14 cellular contexts compared by ENCODE assay signal in genomic region chr5:143542798-143543144, GRCh38.
DNase-seq lines count a peak whose midpoint lies in the region; ATAC-seq and TF ChIP-seq lines count a peak whose summit lies in the region.
"Had no signal": no experiment of that assay in that cellular context is flagged by ENCODE, and none has a peak within 500 bp of the region (broad histone marks: within the 10 kb centered on the region; RNA-seq: fewer than 3 reads in every experiment).

No MANE protein-coding gene starts in this region.

- H2AFZ ChIP-seq in SK-N-SH (ENCODE audit: low read depth) = 0 out of 2 replicates have a peak overlapping the region, but pooled peaks have one; percentile 16
- H2AFZ ChIP-seq in smooth muscle cell (ENCODE audit: low read depth) = no peak overlapping the region

- DNase-seq in HFFc6 = no peak
- DNase-seq in SK-N-SH = no peak
- DNase-seq in fibroblast of villous mesenchyme (ENCODE audit: low read depth) = peak; percentile 65
- DNase-seq in smooth muscle cell (lab: John Stamatoyannopoulos, UW; ENCODE audit: unreplicated experiment) = no peak
- DNase-seq in stimulated activated naive B cell treated with anti-CD40 and anti-IgM and Interleukin-4, amounts not matched to agents 10 μg/mL and 1 μg/mL and 100 μg/mL, for 72 hours = no peak
- DNase-seq: CD8-positive, alpha-beta T cell; DND-41; GDM1; NCI-H2029; NCI-H526; Right ventricle myocardium superior had no signal

- H3K4me2 ChIP-seq in SK-N-SH (no peak overlapping the region), smooth muscle cell (peak overlapping the region; percentile 60)

- TF ChIP-seq EP300 in SK-N-SH (IDR thresholded peaks at IDR 0.05; ENCODE audit: borderline replicate concordance in 1 of 2, low read depth in 1 of 2, low read length in 1 of 2) = no peak

- H4K20me1 ChIP-seq in SK-N-SH (ENCODE audit: insufficient read depth) (no peaks in the 10 kb centered on the region), smooth muscle cell (ENCODE audit: low read depth) (no peaks in the 10 kb centered on the region)

- H3K9ac ChIP-seq in SK-N-SH = no peak overlapping the region
- H3K9ac ChIP-seq in smooth muscle cell (ENCODE audit: low read depth) = no peak overlapping the region

- peaks cover 56% of the 10 kb centered on the region for H3K4me1 Mint-ChIP-seq in HFFc6 (ENCODE audit: low read depth)
- H3K4me1 Mint-ChIP-seq in stimulated activated naive B cell treated with anti-CD40 and anti-IgM and Interleukin-4, amounts not matched to agents 10 μg/mL and 1 μg/mL and 100 μg/mL, for 72 hours = no peaks in the 10 kb centered on the region
- H3K4me1 Mint-ChIP-seq: IgD-negative memory B cell had no signal

- no peak for TF ChIP-seq RAD21 in SK-N-SH (IDR thresholded peaks at IDR 0.05; ENCODE audit: low read length)

- H3K4me3 ChIP-seq in SK-N-SH (ENCODE audit: low read depth in 2 of 2, low read length in 1 of 2) (no peak overlapping the region), fibroblast of villous mesenchyme (ENCODE audit: low read depth, low read length) (no peak overlapping the region), smooth muscle cell (no peak overlapping the region)

- CTCF ChIA-PET in SK-N-SH (lab: Yijun Ruan, JAX) = no interaction called here

- H3K4me1 ChIP-seq in SK-N-SH (ENCODE audit: control insufficient read depth in 1 of 2, insufficient read depth in 2 of 2, low read depth in 1 of 2, low read length in 1 of 2) = peaks cover 0 to 20% of the 10 kb centered on the region in 2 experiments; a peak in 2 of 4 replicates
- H3K4me1 ChIP-seq in smooth muscle cell (ENCODE audit: low read depth) = peaks cover 12% of the 10 kb centered on the region

- POLR2A ChIA-PET in SK-N-SH (lab: Yijun Ruan, JAX) = no interaction called here

- H3K36me3 ChIP-seq in SK-N-SH (replicated peaks in 1 of 2; ENCODE audit: control insufficient read depth in 1 of 2, insufficient read depth in 2 of 2, low read length in 1 of 2) (no peaks in the 10 kb centered on the region), smooth muscle cell (ENCODE audit: low read depth) (no peaks in the 10 kb centered on the region)

- ATAC-seq in stimulated activated naive B cell treated with anti-CD40 and anti-IgM and Interleukin-4, amounts not matched to agents 10 μg/mL and 1 μg/mL and 100 μg/mL, for 72 hours (replicated peaks) = no peak
- ATAC-seq in GM21367 (IDR thresholded peaks at IDR 0.05; ENCODE audit: unreplicated experiment) (no peak), HG02678 (IDR thresholded peaks at IDR 0.05; ENCODE audit: unreplicated experiment) (no peak)
- ATAC-seq: CD8-positive, alpha-beta T cell had no signal

- H3K27ac ChIP-seq in SK-N-SH (ENCODE audit: low read depth in 2 of 2, low read length in 1 of 2) (peak overlapping the region in 1 of 2 experiments; percentile 80; a peak in 2 of 4 replicates), smooth muscle cell (ENCODE audit: low read depth) (peak overlapping the region; percentile 75)

- H3K9me3 Mint-ChIP-seq in HFFc6 = peaks cover 20% of the 10 kb centered on the region
- H3K9me3 Mint-ChIP-seq in stimulated activated naive B cell treated with anti-CD40 and anti-IgM and Interleukin-4, amounts not matched to agents 10 μg/mL and 1 μg/mL and 100 μg/mL, for 72 hours = peaks cover 2 to 5% of the 10 kb centered on the region in 2 donors

- no peaks in the 10 kb centered on the region for H3K9me2 ChIP-seq in SK-N-SH

- WGBS in SK-N-SH (ENCODE audit: low lambda C conversion rate) = 89% methylated on average over 3 of the region's 3 CpGs
- WGBS in smooth muscle cell (ENCODE audit: low lambda C conversion rate) = 24% methylated on average over 3 of the region's 3 CpGs

- TF ChIP-seq CTCF in HFFc6 (IDR thresholded peaks at IDR 0.05) = no peak
- TF ChIP-seq CTCF in SK-N-SH (IDR thresholded peaks at IDR 0.05) = no peak
- no peak for TF ChIP-seq CTCF in fibroblast of villous mesenchyme (IDR thresholded peaks at IDR 0.05; ENCODE audit: insufficient read depth, low read depth, low read length)
- TF ChIP-seq CTCF in smooth muscle cell (IDR thresholded peaks at IDR 0.05; ENCODE audit: borderline replicate concordance, insufficient read depth, poor library complexity, severe bottlenecking) = no peak

- H3F3A ChIP-seq in SK-N-SH (replicated peaks; ENCODE audit: insufficient read depth) (peaks cover 31% of the 10 kb centered on the region), smooth muscle cell (ENCODE audit: low read depth) (peaks cover 10% of the 10 kb centered on the region)

- H3K27me3 Mint-ChIP-seq in HFFc6 (ENCODE audit: insufficient read depth) = no peaks in the 10 kb centered on the region
- H3K27me3 Mint-ChIP-seq in stimulated activated naive B cell treated with anti-CD40 and anti-IgM and Interleukin-4, amounts not matched to agents 10 μg/mL and 1 μg/mL and 100 μg/mL, for 72 hours = no peaks in the 10 kb centered on the region
- H3K27me3 Mint-ChIP-seq: IgD-negative memory B cell had no signal

- H3K79me2 ChIP-seq in SK-N-SH (ENCODE audit: insufficient read depth) (no peaks in the 10 kb centered on the region), smooth muscle cell (ENCODE audit: low read depth) (no peaks in the 10 kb centered on the region)

- peaks cover 37% of the 10 kb centered on the region for H3K36me3 Mint-ChIP-seq in HFFc6 (ENCODE audit: low read depth)
- no peaks in the 10 kb centered on the region for H3K36me3 Mint-ChIP-seq in stimulated activated naive B cell treated with anti-CD40 and anti-IgM and Interleukin-4, amounts not matched to agents 10 μg/mL and 1 μg/mL and 100 μg/mL, for 72 hours
- H3K36me3 Mint-ChIP-seq: CD8-positive, alpha-beta T cell; IgD-negative memory B cell had no signal

- H3K27me3 ChIP-seq in SK-N-SH (ENCODE audit: insufficient read depth) (no peaks in the 10 kb centered on the region), smooth muscle cell (ENCODE audit: low read depth) (no peaks in the 10 kb centered on the region)

- peaks cover 8% of the 10 kb centered on the region; the same call in 1 of the 2 replicates for H3K9me3 ChIP-seq in SK-N-SH
- H3K9me3 ChIP-seq in smooth muscle cell (replicated peaks; ENCODE audit: low read depth) = peaks cover 11% of the 10 kb centered on the region

- H3K27ac Mint-ChIP-seq in HFFc6 = peak overlapping the region; percentile 50; the same call in 1 of the 2 replicates
- H3K27ac Mint-ChIP-seq in stimulated activated naive B cell treated with anti-CD40 and anti-IgM and Interleukin-4, amounts not matched to agents 10 μg/mL and 1 μg/mL and 100 μg/mL, for 72 hours = no peak overlapping the region
- H3K27ac Mint-ChIP-seq: CD8-positive, alpha-beta T cell; IgD-negative memory B cell had no signal

- no peak overlapping the region for H3K4me3 Mint-ChIP-seq in HFFc6
- no peak overlapping the region for H3K4me3 Mint-ChIP-seq in stimulated activated naive B cell treated with anti-CD40 and anti-IgM and Interleukin-4, amounts not matched to agents 10 μg/mL and 1 μg/mL and 100 μg/mL, for 72 hours
- H3K4me3 Mint-ChIP-seq: CD8-positive, alpha-beta T cell; IgD-negative memory B cell had no signal

TF ChIP-seq in SK-N-SH, 30 proteins besides CTCF, POLR2A, EP300 and RAD21 (continues in another document):
- no peak for TF ChIP-seq TEAD4 (IDR thresholded peaks at IDR 0.05; ENCODE audit: borderline replicate concordance, insufficient read depth)
- TF ChIP-seq POLR2AphosphoS5 (IDR thresholded peaks at IDR 0.05; ENCODE audit: low read depth, low read length) = no peak
- no peak for TF ChIP-seq EZH2phosphoT487 (IDR thresholded peaks at IDR 0.05; ENCODE audit: borderline replicate concordance, low read depth)
- TF ChIP-seq NRF1 (IDR thresholded peaks at IDR 0.05; ENCODE audit: low read depth, low read length) = no peak
- TF ChIP-seq FOSL2 (IDR thresholded peaks at IDR 0.05; ENCODE audit: borderline replicate concordance, low read depth) = no peak
- TF ChIP-seq USF2 (IDR thresholded peaks at IDR 0.05; ENCODE audit: borderline replicate concordance, low read depth, low read length) = no peak
- TF ChIP-seq CHD2 (IDR thresholded peaks at IDR 0.05; ENCODE audit: low read length, partially characterized antibody) = no peak
- no peak for TF ChIP-seq SMC3 (IDR thresholded peaks at IDR 0.05; ENCODE audit: low read depth, low read length)
- TF ChIP-seq JUND (IDR thresholded peaks at IDR 0.05) = no peak
- no peak for TF ChIP-seq FOXJ3 (CRISPR knock-in tag; IDR thresholded peaks at IDR 0.05)
- no peak for TF ChIP-seq RFX5 (IDR thresholded peaks at IDR 0.05; ENCODE audit: low read length)
- no peak for TF ChIP-seq MXI1 (IDR thresholded peaks at IDR 0.05; ENCODE audit: low read depth, low read length)
- no peak for TF ChIP-seq MAX (IDR thresholded peaks at IDR 0.05; ENCODE audit: low read depth)
- no peak for TF ChIP-seq IRF3 (IDR thresholded peaks at IDR 0.05; ENCODE audit: low read depth, low read length)
- TF ChIP-seq GABPA (IDR thresholded peaks at IDR 0.05; ENCODE audit: low read depth) = no peak
